In genomic region chr19:8858260-8858659, GRCh38 we compare ENCODE assay signal across 9 cellular contexts. TPM values are rescaled to one million over a fixed set of nuclear protein-coding genes. Genes with fewer than 3 reads are reported as not detected.
"Had no signal": no experiment of that assay in that cellular context is flagged by ENCODE, and none has a peak within 500 bp of the region (broad histone marks: within the 10 kb centered on the region; RNA-seq: fewer than 3 reads in every experiment).

No MANE protein-coding gene starts in this region.

- ATAC-seq: HepG2 had no signal

- DNase-seq: IMR-90, KBM-7, KG1 had no signal

- H3K27ac ChIP-seq: HL-60 had no signal

- FAIRE-seq: HepG2, HTR-8/SVneo had no signal

RNA-seq across cellular contexts. Expression of gene MBD3L1, which starts 26.1 kb away (rescaled TPM):
- total RNA-seq: HepG2, HT-29, HT1080, IMR-90 had no signal
- polyA plus RNA-seq: HepG2, IgD-negative memory B cell, IMR-90 had no signal
